Comparison of ENCODE assay signal across 8 cellular contexts in genomic region chr3:14425574-14426304, GRCh38. TPM values are rescaled to one million over a fixed set of nuclear protein-coding genes. Genes with fewer than 3 reads are reported as not detected.
DNase-seq lines count a peak whose midpoint lies in the region; ATAC-seq and TF ChIP-seq lines count a peak whose summit lies in the region.

No MANE protein-coding gene starts in this region.

- peak overlapping the region; percentile 73 to 89 (median 80) for H3K27ac ChIP-seq in gastrocnemius medialis

- no peaks in the 10 kb centered on the region for H3K27me3 ChIP-seq in gastrocnemius medialis

- DNase-seq in NCI-H146 treated with DMSO at 0.1 percent for 48 hours (lab: John Stamatoyannopoulos, UW; ENCODE audit: unreplicated experiment): peak; percentile 21
- DNase-seq in activated T-helper 9 cell treated with anti-CD3 and anti-CD28 coated beads, Interleukin-2, amount 50 U/mL, for 16 hours (ENCODE audit: low read depth): peak; percentile 30
- DNase-seq in gastrocnemius medialis: no peak
- no peak for DNase-seq in NCI-H1092 treated with DMSO at 0.1 percent for 48 hours (lab: John Stamatoyannopoulos, UW)
- no peak for DNase-seq in NCI-H1694 (lab: John Stamatoyannopoulos, UW)
- DNase-seq in mesenteric fat pad (ENCODE audit: low spot score): no peak

- no peaks in the 10 kb centered on the region for H3K36me3 ChIP-seq in gastrocnemius medialis

- peaks cover 66 to 75% of the 10 kb centered on the region in 2 donors for H3K4me1 ChIP-seq in gastrocnemius medialis

- TF ChIP-seq CTCF in GM12875 (IDR thresholded peaks at IDR 0.05; ENCODE audit: borderline replicate concordance, insufficient read depth, low read depth, low read length): peak; percentile 16; the same call in 1 of the 2 replicates
- no peak for TF ChIP-seq CTCF in gastrocnemius medialis (IDR thresholded peaks at IDR 0.05 in 4 of 5, conservative IDR thresholded peaks at IDR 0.05 in 1 of 5)

- TF ChIP-seq POLR2A in gastrocnemius medialis (IDR thresholded peaks at IDR 0.05): no peak

- H3K4me3 ChIP-seq in GM12875 (ENCODE audit: low read depth, low read length) (no peak overlapping the region), gastrocnemius medialis (no peak overlapping the region)

- peak; percentile 60 for ATAC-seq in GM21529 (IDR thresholded peaks at IDR 0.05; ENCODE audit: unreplicated experiment)
- ATAC-seq in gastrocnemius medialis: no peak

- in situ Hi-C loops in gastrocnemius medialis (cut with MboI; ENCODE audit: low sequenced_read_pairs in 4 of 4): no loop called here

- H3K9me3 ChIP-seq in gastrocnemius medialis: no peaks in the 10 kb centered on the region

- intact Hi-C loops in gastrocnemius medialis (cut with DNase I; ENCODE audit: low total_unique reads): no loop called here

RNA-seq across cellular contexts. Expression of gene SLC6A6, which starts 23.3 kb away (rescaled TPM):
- total RNA-seq in gastrocnemius medialis (100 to 1,000 TPM in 2 of 4 donors, 10 to 100 TPM in 2; 42.1 to 119 (median 88.7) TPM), mesenteric fat pad (49.3 TPM)

Comparison
In these comparisons a context has a peak if more than half of its experiments do, and no peak if none do; other contexts are left out.
1. DNase-seq: peak in NCI-H146 treated with DMSO at 0.1 percent for 48 hours (single experiment) and activated T-helper 9 cell treated with anti-CD3 and anti-CD28 coated beads, Interleukin-2, amount 50 U/mL, for 16 hours (single experiment); none in gastrocnemius medialis (0 of 2), NCI-H1092 treated with DMSO at 0.1 percent for 48 hours (single experiment), NCI-H1694 (single experiment) and mesenteric fat pad (single experiment).